15 cellular contexts compared by ENCODE assay signal in genomic region chr5:10332301-10332700, GRCh38. TPM values are rescaled to one million over a fixed set of nuclear protein-coding genes. Genes with fewer than 3 reads are reported as not detected.
DNase-seq lines count a peak whose midpoint lies in the region; TF ChIP-seq lines count a peak whose summit lies in the region.
"Had no signal": no experiment of that assay in that cellular context is flagged by ENCODE, and none has a peak within 500 bp of the region (broad histone marks: within the 10 kb centered on the region; RNA-seq: fewer than 3 reads in every experiment).

No MANE protein-coding gene starts in this region.

- H2AK5ac ChIP-seq in mesenchymal stem cell (ENCODE audit: low read length, severe bottlenecking): no peak overlapping the region

- 85% methylated on average over 5 of the region's 5 CpGs for WGBS in mesenchymal stem cell

- H3K9ac ChIP-seq in colonic mucosa (ENCODE audit: low read depth in 2 of 2, low read length in 2 of 2) (no peak overlapping the region), mesenchymal stem cell (ENCODE audit: low read length) (no peak overlapping the region)

- H3K4me1 Mint-ChIP-seq in CD8-positive, alpha-beta memory T cell: peaks cover 5 to 6% (median 6%) of the 10 kb centered on the region in 3 donors
- H3K4me1 Mint-ChIP-seq in nephron: peaks cover 50% of the 10 kb centered on the region

- H3K36me3 Mint-ChIP-seq in CD8-positive, alpha-beta memory T cell: no peaks in the 10 kb centered on the region
- H3K36me3 Mint-ChIP-seq in nephron (ENCODE audit: low read depth): no peaks in the 10 kb centered on the region

- no peak overlapping the region for H3K4me2 ChIP-seq in mesenchymal stem cell (ENCODE audit: low read length, poor library complexity, severe bottlenecking)

- H3K27ac Mint-ChIP-seq in CD8-positive, alpha-beta memory T cell: peak overlapping the region in 1 of 8 donors; percentile 15
- H3K27ac Mint-ChIP-seq in nephron: peak overlapping the region; percentile 92 to 95 (median 93)
- H3K27ac Mint-ChIP-seq: activated naive CD4-positive, alpha-beta T cell treated with anti-CD3 and anti-CD28 coated beads for 36 hours; effector memory CD8-positive, alpha-beta T cell had no signal

- TF ChIP-seq CTCF in colonic mucosa (IDR thresholded peaks at IDR 0.05): no peak
- no peak for TF ChIP-seq CTCF in nephron (IDR thresholded peaks at IDR 0.05; ENCODE audit: unreplicated experiment in 3 of 3)

- no peak overlapping the region for H2BK15ac ChIP-seq in mesenchymal stem cell (ENCODE audit: low read depth, poor library complexity, severe bottlenecking)

- H3K9me3 ChIP-seq in CD8-positive, alpha-beta memory T cell (ENCODE audit: low read length): no peaks in the 10 kb centered on the region
- no peaks in the 10 kb centered on the region for H3K9me3 ChIP-seq in colonic mucosa
- no peaks in the 10 kb centered on the region for H3K9me3 ChIP-seq in mesenchymal stem cell (ENCODE audit: control insufficient read depth, low read length)
- H3K9me3 ChIP-seq: neutrophil had no signal

- H3K27me3 Mint-ChIP-seq in CD8-positive, alpha-beta memory T cell: peaks cover 42% of the 10 kb centered on the region in 2 donors
- peaks cover 13% of the 10 kb centered on the region for H3K27me3 Mint-ChIP-seq in nephron (ENCODE audit: low read depth)

- H2BK5ac ChIP-seq in mesenchymal stem cell (ENCODE audit: low read depth, low read length, poor library complexity, severe bottlenecking): no peak overlapping the region

- no peak overlapping the region for H2AFZ ChIP-seq in mesenchymal stem cell (ENCODE audit: low read depth, low read length)

- no peak overlapping the region for H3K4me3 ChIP-seq in CD8-positive, alpha-beta memory T cell (ENCODE audit: low read length)
- no peak overlapping the region for H3K4me3 ChIP-seq in colonic mucosa
- H3K4me3 ChIP-seq in mesenchymal stem cell (ENCODE audit: insufficient read depth in 1 of 2, low read depth in 1 of 2, low read length in 2 of 2): no peak overlapping the region
- H3K4me3 ChIP-seq: K562, SK-N-MC had no signal

- no peaks in the 10 kb centered on the region for H3K4me1 ChIP-seq in CD8-positive, alpha-beta memory T cell (ENCODE audit: insufficient read depth, low read length)
- H3K4me1 ChIP-seq in colonic mucosa: no peaks in the 10 kb centered on the region
- H3K4me1 ChIP-seq in mesenchymal stem cell (ENCODE audit: control insufficient read depth, insufficient read depth, low read depth, low read length): peaks cover 8% of the 10 kb centered on the region

- H3K4me3 Mint-ChIP-seq in CD8-positive, alpha-beta memory T cell: peak overlapping the region; percentile 3 to 81 (median 29)
- peak overlapping the region; percentile 72 to 79 (median 79) for H3K4me3 Mint-ChIP-seq in nephron

- H3K27ac ChIP-seq in CD8-positive, alpha-beta memory T cell (ENCODE audit: low read depth, low read length): no peak overlapping the region
- H3K27ac ChIP-seq in colonic mucosa (no peak overlapping the region), mesenchymal stem cell (ENCODE audit: low read length, poor library complexity, severe bottlenecking) (no peak overlapping the region)
- H3K27ac ChIP-seq: neutrophil had no signal

- no peaks in the 10 kb centered on the region for H3K79me1 ChIP-seq in mesenchymal stem cell (replicated peaks; ENCODE audit: low read length, poor library complexity, severe bottlenecking)

- H3K23ac ChIP-seq in mesenchymal stem cell (ENCODE audit: low read length in 2 of 2): no peak overlapping the region

- H3K4ac ChIP-seq in mesenchymal stem cell (ENCODE audit: low read depth in 1 of 2, low read length in 2 of 2): no peak overlapping the region

- peak; percentile 16 for DNase-seq in NCI-H345 (lab: John Stamatoyannopoulos, UW)
- DNase-seq in NCI-H345 treated with DMSO at 0.1 percent for 48 hours (lab: John Stamatoyannopoulos, UW; ENCODE audit: unreplicated experiment): no peak
- DNase-seq in CD8-positive, alpha-beta memory T cell: no peak
- DNase-seq in colonic mucosa: peak; percentile 14
- DNase-seq in CD1c-positive myeloid dendritic cell (ENCODE audit: extremely low spot score): no peak
- no peak for DNase-seq in mesenchymal stem cell
- no peak for DNase-seq in MV-4-11 (lab: John Stamatoyannopoulos, UW)
- DNase-seq: activated naive CD4-positive, alpha-beta T cell treated with anti-CD3 and anti-CD28 coated beads for 36 hours; effector memory CD8-positive, alpha-beta T cell; NCI-H1105 treated with DMSO at 0.1 percent for 48 hours; PC-3 had no signal

- peaks cover 9% of the 10 kb centered on the region for H3K27me3 ChIP-seq in CD8-positive, alpha-beta memory T cell (ENCODE audit: insufficient read depth, low read length, poor library complexity, severe bottlenecking)
- no peaks in the 10 kb centered on the region for H3K27me3 ChIP-seq in colonic mucosa
- peaks cover 5 to 16% of the 10 kb centered on the region in 2 experiments for H3K27me3 ChIP-seq in mesenchymal stem cell (ENCODE audit: control insufficient read depth in 1 of 2, insufficient read depth in 1 of 2, low read length in 2 of 2)

- no peaks in the 10 kb centered on the region for H3K9me3 Mint-ChIP-seq in CD8-positive, alpha-beta memory T cell
- no peaks in the 10 kb centered on the region for H3K9me3 Mint-ChIP-seq in nephron
- H3K9me3 Mint-ChIP-seq: activated naive CD4-positive, alpha-beta T cell treated with anti-CD3 and anti-CD28 coated beads for 36 hours; effector memory CD8-positive, alpha-beta T cell had no signal

- H3K18ac ChIP-seq in mesenchymal stem cell (ENCODE audit: low read depth in 1 of 2, low read length in 2 of 2): no peak overlapping the region

- H4K8ac ChIP-seq in mesenchymal stem cell (ENCODE audit: low read length): no peak overlapping the region

- H4K91ac ChIP-seq in mesenchymal stem cell (ENCODE audit: low read length): no peak overlapping the region

- intact Hi-C loops in colonic mucosa (cut with DNase I): no loop called here

- POLR2A ChIA-PET in CD8-positive, alpha-beta memory T cell (lab: Charles Lee): no interaction called here

- no peaks in the 10 kb centered on the region for H3K36me3 ChIP-seq in CD8-positive, alpha-beta memory T cell (ENCODE audit: insufficient read depth, low read length)
- H3K36me3 ChIP-seq in colonic mucosa (no peaks in the 10 kb centered on the region), mesenchymal stem cell (ENCODE audit: control insufficient read depth in 1 of 2, insufficient read depth in 2 of 2, low read depth in 1 of 2, low read length in 2 of 2) (no peaks in the 10 kb centered on the region)
- H3K36me3 ChIP-seq: neutrophil had no signal

- CTCF ChIA-PET in CD8-positive, alpha-beta memory T cell (lab: Charles Lee): interaction anchor here (1.0 kb wide), 1 partner anchor 30 kb away, joined by 3 read pairs; no protein-coding TSS in a partner anchor

- H3K14ac ChIP-seq in mesenchymal stem cell (ENCODE audit: low read length in 2 of 2): no peak overlapping the region

- no peak overlapping the region for H2BK120ac ChIP-seq in mesenchymal stem cell (ENCODE audit: low read depth, low read length)

- H2BK12ac ChIP-seq in mesenchymal stem cell (ENCODE audit: low read length in 2 of 2): no peak overlapping the region

RNA-seq across cellular contexts. Expression of gene MARCHF6, which starts 21.2 kb away (rescaled TPM):
- total RNA-seq in CD8-positive, alpha-beta memory T cell: 100 to 1,000 TPM; 103 to 110 TPM
- 54.2 TPM for polyA plus RNA-seq in CD8-positive, alpha-beta memory T cell
- total RNA-seq in colonic mucosa: 100 to 1,000 TPM; 108 to 155 TPM
- 39.0 TPM for polyA plus RNA-seq in mesenchymal stem cell (2013, experiment 1 of 2)
- 39.1 TPM for polyA plus RNA-seq in mesenchymal stem cell (2013, experiment 2 of 2)

RNA-seq across cellular contexts. Expression of gene CMBL, which starts 24.6 kb away (rescaled TPM):
- 1 to 10 TPM; 3.7 to 3.8 TPM for total RNA-seq in CD8-positive, alpha-beta memory T cell
- 0.97 TPM for polyA plus RNA-seq in CD8-positive, alpha-beta memory T cell
- 100 to 1,000 TPM; 123 to 186 TPM for total RNA-seq in colonic mucosa
- polyA plus RNA-seq in mesenchymal stem cell (2013, experiment 1 of 2): 18.7 TPM
- 18.7 TPM for polyA plus RNA-seq in mesenchymal stem cell (2013, experiment 2 of 2)

Comparison
In these comparisons a context has a peak if more than half of its experiments do, and no peak if none do; other contexts are left out.
1. DNase-seq: peak in NCI-H345 (single experiment) and colonic mucosa (single experiment); none in NCI-H345 treated with DMSO at 0.1 percent for 48 hours (single experiment), CD8-positive, alpha-beta memory T cell (0 of 5), CD1c-positive myeloid dendritic cell (single experiment), mesenchymal stem cell (single experiment) and MV-4-11 (single experiment).
2. RNA of gene CMBL, which starts 24.6 kb away (total RNA-seq): 123 to 186 TPM in colonic mucosa; 3.7 to 3.8 TPM in CD8-positive, alpha-beta memory T cell; every median in the first group is over 10 times any median in the second.